In genomic region chr18:11981383-11981632, GRCh38 we compare ENCODE assay signal across 8 cellular contexts.
DNase-seq lines count a peak whose midpoint lies in the region; ATAC-seq lines count a peak whose summit lies in the region.

Gene IMPA2, plus strand, starts transcription at chr18:11981507. Its CDS starts 163 bp downstream, at chr18:11981670.

- intact Hi-C loops in dendritic cell treated with granulocyte-macrophage colony-stimulating factor and Interleukin-4, amounts not matched to agents 40 ng/mL and 50 ng/mL, for 4 days (cut with micrococcal nuclease), result loop anchor here (2.0 to 5.0 kb wide), 3 partner anchors 35 to 326 kb away; partner anchors contain the start of genes CHMP1B and TUBB6

- peaks cover 0 to 6% of the 10 kb centered on the region in 2 donors for H3K4me1 ChIP-seq in muscle layer of duodenum (ENCODE audit: control insufficient read depth in 1 of 2, insufficient read depth in 2 of 2, low read length in 2 of 2)

- peak within 1 kb of the TSS; percentile 74 to 83 for H3K4me3 ChIP-seq in muscle layer of duodenum (ENCODE audit: low read depth in 1 of 2, low read length in 2 of 2)

- H3K9me3 Mint-ChIP-seq in activated T-cell treated with anti-CD3 and anti-CD28 coated beads, Interleukin-2, amount 50 U/mL, for 24 hours, result no peaks in the 10 kb centered on the region
- H3K9me3 Mint-ChIP-seq in dendritic cell treated with granulocyte-macrophage colony-stimulating factor and Interleukin-4, amounts not matched to agents 40 ng/mL and 50 ng/mL, for 4 days, result no peaks in the 10 kb centered on the region

- H3K9me3 ChIP-seq in muscle layer of duodenum (ENCODE audit: control insufficient read depth in 1 of 2, low read length in 2 of 2), result no peaks in the 10 kb centered on the region

- no peaks in the 10 kb centered on the region for H3K36me3 ChIP-seq in muscle layer of duodenum (ENCODE audit: control insufficient read depth in 1 of 2, insufficient read depth in 2 of 2, low read length in 2 of 2)

- H3K36me3 Mint-ChIP-seq in activated T-cell treated with anti-CD3 and anti-CD28 coated beads, Interleukin-2, amount 50 U/mL, for 24 hours (ENCODE audit: low read depth), result peaks cover 4% of the 10 kb centered on the region
- H3K36me3 Mint-ChIP-seq in dendritic cell treated with granulocyte-macrophage colony-stimulating factor and Interleukin-4, amounts not matched to agents 40 ng/mL and 50 ng/mL, for 4 days (ENCODE audit: low read depth), result peaks cover 9% of the 10 kb centered on the region

- in situ Hi-C loops in KBM-7 (cut with MboI; ENCODE audit: low pct_unique_long_range_greater_than_20kb, low sequenced_read_pairs), result no loop called here

- DNase-seq in activated T-cell treated with anti-CD3 and anti-CD28 coated beads, Interleukin-2, amount 50 U/mL, for 24 hours, result no peak
- DNase-seq in activated T-cell treated with anti-CD3 and anti-CD28 coated beads, Interleukin-2, amount 50 U/mL, for 48 hours, result no peak
- DNase-seq in KBM-7, result peak; percentile 63
- DNase-seq in iPS-NIHi7 (ENCODE audit: extremely low spot score), result no peak

- H3K27ac ChIP-seq in muscle layer of duodenum (ENCODE audit: low read length), result peak within 1 kb of the TSS; percentile 94

- ATAC-seq in HG02884 (IDR thresholded peaks at IDR 0.05; ENCODE audit: unreplicated experiment) (no peak), HG03280 (IDR thresholded peaks at IDR 0.05; ENCODE audit: unreplicated experiment) (no peak)

- peaks cover 17% of the 10 kb centered on the region for H3K27me3 Mint-ChIP-seq in activated T-cell treated with anti-CD3 and anti-CD28 coated beads, Interleukin-2, amount 50 U/mL, for 24 hours
- no peaks in the 10 kb centered on the region for H3K27me3 Mint-ChIP-seq in dendritic cell treated with granulocyte-macrophage colony-stimulating factor and Interleukin-4, amounts not matched to agents 40 ng/mL and 50 ng/mL, for 4 days

- H3K4me1 Mint-ChIP-seq in activated T-cell treated with anti-CD3 and anti-CD28 coated beads, Interleukin-2, amount 50 U/mL, for 24 hours (ENCODE audit: low read depth), result peaks cover 19% of the 10 kb centered on the region
- peaks cover 52% of the 10 kb centered on the region for H3K4me1 Mint-ChIP-seq in dendritic cell treated with granulocyte-macrophage colony-stimulating factor and Interleukin-4, amounts not matched to agents 40 ng/mL and 50 ng/mL, for 4 days (ENCODE audit: low read depth)

- no peaks in the 10 kb centered on the region for H3K27me3 ChIP-seq in muscle layer of duodenum (ENCODE audit: low read depth, low read length)

- H3K27ac Mint-ChIP-seq in activated T-cell treated with anti-CD3 and anti-CD28 coated beads, Interleukin-2, amount 50 U/mL, for 24 hours, result peak within 1 kb of the TSS; percentile 84
- H3K27ac Mint-ChIP-seq in dendritic cell treated with granulocyte-macrophage colony-stimulating factor and Interleukin-4, amounts not matched to agents 40 ng/mL and 50 ng/mL, for 4 days, result peak within 1 kb of the TSS; percentile 86

- peak within 1 kb of the TSS; percentile 86 for H3K4me3 Mint-ChIP-seq in activated T-cell treated with anti-CD3 and anti-CD28 coated beads, Interleukin-2, amount 50 U/mL, for 24 hours
- peak within 1 kb of the TSS; percentile 86 for H3K4me3 Mint-ChIP-seq in dendritic cell treated with granulocyte-macrophage colony-stimulating factor and Interleukin-4, amounts not matched to agents 40 ng/mL and 50 ng/mL, for 4 days
